Comparison of ENCODE assay signal across 18 cellular contexts in genomic region chr18:3114456-3114855, GRCh38.
DNase-seq lines count a peak whose midpoint lies in the region; TF ChIP-seq lines count a peak whose summit lies in the region.
"Had no signal": no experiment of that assay in that cellular context is flagged by ENCODE, and none has a peak within 500 bp of the region (broad histone marks: within the 10 kb centered on the region; RNA-seq: fewer than 3 reads in every experiment).

No MANE protein-coding gene starts in this region.

- WGBS in adrenal gland, 4 donors, result 45 to 54% (median 51%) methylated on average over 3 of the region's 3 CpGs
- WGBS in smooth muscle cell (ENCODE audit: low lambda C conversion rate), result 41% methylated on average over 3 of the region's 3 CpGs

- H3K4me2 ChIP-seq in smooth muscle cell, result peak overlapping the region; percentile 9

- no peak for TF ChIP-seq POLR2A in breast epithelium (IDR thresholded peaks at IDR 0.05)
- TF ChIP-seq POLR2A in adrenal gland (IDR thresholded peaks at IDR 0.05), result no peak

- H3K4me3 ChIP-seq in breast epithelium, result no peak overlapping the region
- H3K4me3 ChIP-seq in adrenal gland, result no peak overlapping the region
- H3K4me3 ChIP-seq in smooth muscle cell, result no peak overlapping the region

- intact Hi-C loops in MCF 10A (cut with micrococcal nuclease) (no loop called here), breast epithelium (cut with DNase I; ENCODE audit: low total_unique reads) (no loop called here), adrenal gland (cut with DNase I) (no loop called here)

- H2AFZ ChIP-seq in smooth muscle cell (ENCODE audit: low read depth), result no peak overlapping the region

- no peaks in the 10 kb centered on the region for H3K27me3 Mint-ChIP-seq in MCF 10A (ENCODE audit: insufficient read depth, unreplicated experiment)
- H3K27me3 Mint-ChIP-seq: CD4-positive, alpha-beta T cell had no signal

- no peaks in the 10 kb centered on the region for H3K79me2 ChIP-seq in smooth muscle cell (ENCODE audit: low read depth)

- H3K27ac ChIP-seq in breast epithelium (no peak overlapping the region), adrenal gland (no peak overlapping the region), smooth muscle cell (ENCODE audit: low read depth) (peak overlapping the region; percentile 33)

- no peak overlapping the region for H3K4me3 Mint-ChIP-seq in MCF 10A (ENCODE audit: unreplicated experiment)
- H3K4me3 Mint-ChIP-seq: CD4-positive, alpha-beta T cell; HFFc6 had no signal

- POLR2A ChIA-PET in MCF 10A (lab: Yijun Ruan, JAX), result no interaction called here

- H3K36me3 Mint-ChIP-seq in MCF 10A (ENCODE audit: insufficient read depth, unreplicated experiment), result peaks cover 6% of the 10 kb centered on the region

- CTCF ChIA-PET in MCF 10A (lab: Yijun Ruan, JAX), result interaction anchor here (0.6 kb wide), 1 partner anchor 24 kb away, joined by 3 read pairs; no protein-coding TSS in a partner anchor

- H3K36me3 ChIP-seq in breast epithelium (no peaks in the 10 kb centered on the region), adrenal gland (replicated peaks in 1 of 2) (no peaks in the 10 kb centered on the region), smooth muscle cell (ENCODE audit: low read depth) (no peaks in the 10 kb centered on the region)

- H3K27me3 ChIP-seq in breast epithelium (no peaks in the 10 kb centered on the region), adrenal gland (no peaks in the 10 kb centered on the region), smooth muscle cell (ENCODE audit: low read depth) (no peaks in the 10 kb centered on the region)

- peaks cover 21% of the 10 kb centered on the region for H3K4me1 Mint-ChIP-seq in MCF 10A (ENCODE audit: insufficient read depth, unreplicated experiment)

- H3K27ac Mint-ChIP-seq in MCF 10A (ENCODE audit: low read depth, unreplicated experiment), result peak overlapping the region; percentile 80
- H3K27ac Mint-ChIP-seq: CD4-positive, alpha-beta T cell; HFFc6 had no signal

- H3F3A ChIP-seq in smooth muscle cell (ENCODE audit: low read depth), result no peaks in the 10 kb centered on the region

- H3K4me1 ChIP-seq in breast epithelium, result no peaks in the 10 kb centered on the region
- H3K4me1 ChIP-seq in adrenal gland (replicated peaks in 1 of 2), result peaks cover 5% of the 10 kb centered on the region in 2 donors
- H3K4me1 ChIP-seq in smooth muscle cell (ENCODE audit: low read depth), result no peaks in the 10 kb centered on the region

- H3K9me3 Mint-ChIP-seq in MCF 10A (ENCODE audit: unreplicated experiment), result no peaks in the 10 kb centered on the region
- H3K9me3 Mint-ChIP-seq: CD4-positive, alpha-beta T cell; HFFc6 had no signal

- H3K9ac ChIP-seq in smooth muscle cell (ENCODE audit: low read depth), result no peak overlapping the region

- H4K20me1 ChIP-seq in smooth muscle cell (ENCODE audit: low read depth), result no peaks in the 10 kb centered on the region

- BruUV-seq in MCF 10A (replicated peaks; lab: Mats Ljungman, UMichigan), result no TSS peak

- DNase-seq in MCF 10A (ENCODE audit: unreplicated experiment), result no peak
- DNase-seq in breast epithelium (ENCODE audit: low spot score in 2 of 2), result no peak
- peak in 4 of 7 donors; percentile 17 to 57 (median 43) for DNase-seq in adrenal gland
- peak; percentile 20 for DNase-seq in myocyte (ENCODE audit: low read depth)
- DNase-seq in smooth muscle cell (lab: John Stamatoyannopoulos, UW; ENCODE audit: unreplicated experiment), result no peak
- DNase-seq in hepatic stellate cell (ENCODE audit: low spot score), result no peak
- no peak for DNase-seq in NCI-H1694 treated with DMSO at 0.1 percent for 48 hours (lab: John Stamatoyannopoulos, UW)
- DNase-seq in GM20000 (ENCODE audit: low spot score), result no peak
- DNase-seq: 8988T; ACHN; C1 segment of cervical spinal cord; Calu3; CD4-positive, alpha-beta T cell; DMS 273 treated with DMSO at 0.1 percent for 48 hours; DMS79 treated with DMSO at 0.1 percent for 48 hours; EL; HCEC 1CT; HFFc6 had no signal

- H3K9me3 ChIP-seq in breast epithelium (no peaks in the 10 kb centered on the region), adrenal gland (replicated peaks in 1 of 3) (no peaks in the 10 kb centered on the region), smooth muscle cell (replicated peaks; ENCODE audit: low read depth) (no peaks in the 10 kb centered on the region)

- no peak for TF ChIP-seq CTCF in MCF 10A (IDR thresholded peaks at IDR 0.05; ENCODE audit: unreplicated experiment)
- no peak for TF ChIP-seq CTCF in breast epithelium (IDR thresholded peaks at IDR 0.05)
- TF ChIP-seq CTCF in adrenal gland (IDR thresholded peaks at IDR 0.05), result no peak
- no peak for TF ChIP-seq CTCF in smooth muscle cell (IDR thresholded peaks at IDR 0.05; ENCODE audit: borderline replicate concordance, insufficient read depth, poor library complexity, severe bottlenecking)
- TF ChIP-seq CTCF in GM20000 (IDR thresholded peaks at IDR 0.05; ENCODE audit: extremely low read depth, missing control alignments), result no peak

Comparison
In these comparisons a context has a peak if more than half of its experiments do, and no peak if none do; other contexts are left out.
1. DNase-seq: peak in adrenal gland (4 of 7) and myocyte (single experiment); none in MCF 10A (single experiment), breast epithelium (0 of 2), smooth muscle cell (single experiment), hepatic stellate cell (single experiment), NCI-H1694 treated with DMSO at 0.1 percent for 48 hours (single experiment) and GM20000 (single experiment).